13 cellular contexts compared by ENCODE assay signal in genomic region chr4:75494563-75494962, GRCh38. TPM values are rescaled to one million over a fixed set of nuclear protein-coding genes. Genes with fewer than 3 reads are reported as not detected.
DNase-seq lines count a peak whose midpoint lies in the region; ATAC-seq and TF ChIP-seq lines count a peak whose summit lies in the region.
"Had no signal": no experiment of that assay in that cellular context is flagged by ENCODE, and none has a peak within 500 bp of the region (broad histone marks: within the 10 kb centered on the region; RNA-seq: fewer than 3 reads in every experiment).

No MANE protein-coding gene starts in this region.

- H3K18ac ChIP-seq in mesenchymal stem cell (ENCODE audit: low read depth in 1 of 2, low read length in 2 of 2) = no peak overlapping the region

- H3K4ac ChIP-seq in mesenchymal stem cell (ENCODE audit: low read depth in 1 of 2, low read length in 2 of 2) = no peak overlapping the region

- H3K9ac ChIP-seq in mesenchymal stem cell (ENCODE audit: low read length) = peak overlapping the region; percentile 33

- H3K36me3 ChIP-seq in BJ (ENCODE audit: control insufficient read depth, insufficient read depth, low read length) (peaks cover 2% of the 10 kb centered on the region; the same call in 1 of the 2 replicates), mesenchymal stem cell (ENCODE audit: control insufficient read depth in 1 of 2, insufficient read depth in 2 of 2, low read depth in 1 of 2, low read length in 2 of 2) (peaks cover 0 to 62% of the 10 kb centered on the region in 2 experiments)

- peaks cover 7% of the 10 kb centered on the region for H3K9me3 ChIP-seq in mesenchymal stem cell (ENCODE audit: control insufficient read depth, low read length)
- H3K9me3 ChIP-seq: esophagus muscularis mucosa, suprapubic skin had no signal

- H3K27me3 ChIP-seq in BJ (ENCODE audit: control insufficient read depth, insufficient read depth, low read length) (no peaks in the 10 kb centered on the region), mesenchymal stem cell (ENCODE audit: control insufficient read depth in 1 of 2, insufficient read depth in 1 of 2, low read length in 2 of 2) (no peaks in the 10 kb centered on the region)
- H3K27me3 ChIP-seq: esophagus muscularis mucosa, suprapubic skin had no signal

- H3K4me1 ChIP-seq in mesenchymal stem cell (ENCODE audit: control insufficient read depth, insufficient read depth, low read depth, low read length) = no peaks in the 10 kb centered on the region

- H4K91ac ChIP-seq in mesenchymal stem cell (ENCODE audit: low read length) = no peak overlapping the region

- no peaks in the 10 kb centered on the region for H3K27me3 Mint-ChIP-seq in dendritic cell treated with granulocyte-macrophage colony-stimulating factor and Interleukin-4, amounts not matched to agents 40 ng/mL and 50 ng/mL, for 4 days
- no peaks in the 10 kb centered on the region for H3K27me3 Mint-ChIP-seq in effector memory CD8-positive, alpha-beta T cell
- H3K27me3 Mint-ChIP-seq in activated naive CD8-positive, alpha-beta T cell treated with anti-CD3 and anti-CD28 coated beads, Interleukin-2, amount 50 U/mL, for 24 hours = no peaks in the 10 kb centered on the region
- H3K27me3 Mint-ChIP-seq: activated CD4-positive, alpha-beta memory T cell treated with anti-CD3 and anti-CD28 coated beads for 36 hours had no signal

- POLR2A ChIA-PET in BJ (lab: Charles Lee) = no interaction called here

- peak overlapping the region; percentile 57 for H3K27ac Mint-ChIP-seq in dendritic cell treated with granulocyte-macrophage colony-stimulating factor and Interleukin-4, amounts not matched to agents 40 ng/mL and 50 ng/mL, for 4 days
- H3K27ac Mint-ChIP-seq in effector memory CD8-positive, alpha-beta T cell = peak overlapping the region in 1 of 2 donors; percentile 44
- no peak overlapping the region for H3K27ac Mint-ChIP-seq in activated naive CD8-positive, alpha-beta T cell treated with anti-CD3 and anti-CD28 coated beads, Interleukin-2, amount 50 U/mL, for 24 hours
- H3K27ac Mint-ChIP-seq: activated CD4-positive, alpha-beta memory T cell treated with anti-CD3 and anti-CD28 coated beads for 36 hours had no signal

- H3K4me3 Mint-ChIP-seq in dendritic cell treated with granulocyte-macrophage colony-stimulating factor and Interleukin-4, amounts not matched to agents 40 ng/mL and 50 ng/mL, for 4 days = no peak overlapping the region
- no peak overlapping the region for H3K4me3 Mint-ChIP-seq in effector memory CD8-positive, alpha-beta T cell
- H3K4me3 Mint-ChIP-seq in activated naive CD8-positive, alpha-beta T cell treated with anti-CD3 and anti-CD28 coated beads, Interleukin-2, amount 50 U/mL, for 24 hours = no peak overlapping the region
- H3K4me3 Mint-ChIP-seq: activated CD4-positive, alpha-beta memory T cell treated with anti-CD3 and anti-CD28 coated beads for 36 hours had no signal

- no peak overlapping the region for H4K8ac ChIP-seq in mesenchymal stem cell (ENCODE audit: low read length)

- H3K79me1 ChIP-seq in mesenchymal stem cell (replicated peaks; ENCODE audit: low read length, poor library complexity, severe bottlenecking) = peaks cover 10% of the 10 kb centered on the region

- CTCF ChIA-PET in BJ (lab: Yijun Ruan, JAX) = no interaction called here

- H2BK12ac ChIP-seq in mesenchymal stem cell (ENCODE audit: low read length in 2 of 2) = no peak overlapping the region

- no peak overlapping the region for H3K14ac ChIP-seq in mesenchymal stem cell (ENCODE audit: low read length in 2 of 2)

- peaks cover 73% of the 10 kb centered on the region for H3K36me3 Mint-ChIP-seq in dendritic cell treated with granulocyte-macrophage colony-stimulating factor and Interleukin-4, amounts not matched to agents 40 ng/mL and 50 ng/mL, for 4 days (ENCODE audit: low read depth)
- H3K36me3 Mint-ChIP-seq in effector memory CD8-positive, alpha-beta T cell (ENCODE audit: insufficient read depth) = peaks cover 64% of the 10 kb centered on the region
- H3K36me3 Mint-ChIP-seq in activated naive CD8-positive, alpha-beta T cell treated with anti-CD3 and anti-CD28 coated beads, Interleukin-2, amount 50 U/mL, for 24 hours (ENCODE audit: low read depth) = peaks cover 47% of the 10 kb centered on the region

- H2AFZ ChIP-seq in mesenchymal stem cell (ENCODE audit: low read depth, low read length) = no peak overlapping the region

- no peak overlapping the region for H2BK15ac ChIP-seq in mesenchymal stem cell (ENCODE audit: low read depth, poor library complexity, severe bottlenecking)

- no peak overlapping the region for H3K27ac ChIP-seq in mesenchymal stem cell (ENCODE audit: low read length, poor library complexity, severe bottlenecking)
- H3K27ac ChIP-seq: suprapubic skin had no signal

- peaks cover 39% of the 10 kb centered on the region for H3K4me1 Mint-ChIP-seq in dendritic cell treated with granulocyte-macrophage colony-stimulating factor and Interleukin-4, amounts not matched to agents 40 ng/mL and 50 ng/mL, for 4 days (ENCODE audit: low read depth)
- H3K4me1 Mint-ChIP-seq in effector memory CD8-positive, alpha-beta T cell (ENCODE audit: low read depth in 2 of 2) = peaks cover 11 to 51% of the 10 kb centered on the region in 2 donors
- H3K4me1 Mint-ChIP-seq in activated naive CD8-positive, alpha-beta T cell treated with anti-CD3 and anti-CD28 coated beads, Interleukin-2, amount 50 U/mL, for 24 hours = peaks cover 16% of the 10 kb centered on the region

- no peak overlapping the region for H3K4me3 ChIP-seq in BJ (ENCODE audit: low read depth, low read length)
- no peak overlapping the region for H3K4me3 ChIP-seq in mesenchymal stem cell (ENCODE audit: insufficient read depth in 1 of 2, low read depth in 1 of 2, low read length in 2 of 2)
- H3K4me3 ChIP-seq: esophagus muscularis mucosa, suprapubic skin had no signal

- peak; percentile 68 for DNase-seq in BJ (ENCODE audit: low read depth)
- peak; percentile 66 for DNase-seq in LHCN-M2 (ENCODE audit: low read depth)
- peak; percentile 85 for DNase-seq in mesenchymal stem cell
- no peak for DNase-seq in effector memory CD8-positive, alpha-beta T cell
- DNase-seq in activated naive CD8-positive, alpha-beta T cell treated with anti-CD3 and anti-CD28 coated beads, Interleukin-2, amount 50 U/mL, for 24 hours = no peak
- DNase-seq: activated CD4-positive, alpha-beta memory T cell treated with anti-CD3 and anti-CD28 coated beads for 36 hours; NCI-H2081 treated with DMSO at 0.1 percent for 48 hours had no signal

- no peak overlapping the region for H2BK5ac ChIP-seq in mesenchymal stem cell (ENCODE audit: low read depth, low read length, poor library complexity, severe bottlenecking)

- TF ChIP-seq CTCF in BJ (IDR thresholded peaks at IDR 0.05; ENCODE audit: insufficient read depth, low read depth, low read length) = no peak

- ATAC-seq in HG03432 (IDR thresholded peaks at IDR 0.05; ENCODE audit: unreplicated experiment) (no peak), HG03108 (IDR thresholded peaks at IDR 0.05; ENCODE audit: unreplicated experiment) (no peak)
- no peak for ATAC-seq in effector memory CD8-positive, alpha-beta T cell (replicated peaks)
- ATAC-seq in activated naive CD8-positive, alpha-beta T cell treated with anti-CD3 and anti-CD28 coated beads, Interleukin-2, amount 50 U/mL, for 24 hours = no peak
- ATAC-seq: HCT116 had no signal

- WGBS in mesenchymal stem cell = no CpG with 5 or more reads among the region's 1 CpG

- H2AK5ac ChIP-seq in mesenchymal stem cell (ENCODE audit: low read length, severe bottlenecking) = no peak overlapping the region

- no peaks in the 10 kb centered on the region for H3K9me3 Mint-ChIP-seq in dendritic cell treated with granulocyte-macrophage colony-stimulating factor and Interleukin-4, amounts not matched to agents 40 ng/mL and 50 ng/mL, for 4 days
- H3K9me3 Mint-ChIP-seq in effector memory CD8-positive, alpha-beta T cell = peaks cover 0 to 2% of the 10 kb centered on the region in 2 donors
- H3K9me3 Mint-ChIP-seq in activated naive CD8-positive, alpha-beta T cell treated with anti-CD3 and anti-CD28 coated beads, Interleukin-2, amount 50 U/mL, for 24 hours = no peaks in the 10 kb centered on the region

- H3K23ac ChIP-seq in mesenchymal stem cell (ENCODE audit: low read length in 2 of 2) = no peak overlapping the region

- no peak overlapping the region for H2BK120ac ChIP-seq in mesenchymal stem cell (ENCODE audit: low read depth, low read length)

- intact Hi-C loops in dendritic cell treated with granulocyte-macrophage colony-stimulating factor and Interleukin-4, amounts not matched to agents 40 ng/mL and 50 ng/mL, for 4 days (cut with micrococcal nuclease) = loop anchor here (2.0 to 10.0 kb wide), 3 partner anchors 20 to 560 kb away; partner anchors contain the start of genes PARM1, RCHY1 and THAP6

- H3K4me2 ChIP-seq in mesenchymal stem cell (ENCODE audit: low read length, poor library complexity, severe bottlenecking) = no peak overlapping the region

RNA-seq across cellular contexts. Expression of gene RCHY1, which starts 19.6 kb away (rescaled TPM):
- polyA plus RNA-seq in BJ (2011; rRNA removed) = 11.0 and 19.4 TPM in 2 replicates
- polyA minus RNA-seq in BJ (2011; rRNA and poly(A)+ RNA removed) = 6.2 and 10.6 TPM in 2 replicates
- total RNA-seq in LHCN-M2 (2014; rRNA removed) = 31.1 and 54.6 TPM in 2 replicates
- polyA plus RNA-seq in LHCN-M2 (2012) = 28.5 TPM
- 19.9 TPM for polyA plus RNA-seq in mesenchymal stem cell (2013, experiment 1 of 2)
- 20.4 TPM for polyA plus RNA-seq in mesenchymal stem cell (2013, experiment 2 of 2)

RNA-seq across cellular contexts. Expression of gene THAP6, which starts 19.7 kb away (rescaled TPM):
- polyA plus RNA-seq in BJ (2011; rRNA removed) = 7.3 and 12.4 TPM in 2 replicates
- polyA minus RNA-seq in BJ (2011; rRNA and poly(A)+ RNA removed) = 6.2 and 7.1 TPM in 2 replicates
- 16.5 and 18.5 TPM in 2 replicates for total RNA-seq in LHCN-M2 (2014; rRNA removed)
- 2.7 TPM for polyA plus RNA-seq in LHCN-M2 (2012)
- 8.5 TPM for polyA plus RNA-seq in mesenchymal stem cell (2013, experiment 1 of 2)
- 8.6 TPM for polyA plus RNA-seq in mesenchymal stem cell (2013, experiment 2 of 2)

Comparison
In these comparisons a context has a peak if more than half of its experiments do, and no peak if none do; other contexts are left out.
1. DNase-seq: peak in BJ (single experiment), LHCN-M2 (single experiment) and mesenchymal stem cell (single experiment); none in effector memory CD8-positive, alpha-beta T cell (0 of 3) and activated naive CD8-positive, alpha-beta T cell treated with anti-CD3 and anti-CD28 coated beads, Interleukin-2, amount 50 U/mL, for 24 hours (single experiment).